In the genomic region with DNA sequence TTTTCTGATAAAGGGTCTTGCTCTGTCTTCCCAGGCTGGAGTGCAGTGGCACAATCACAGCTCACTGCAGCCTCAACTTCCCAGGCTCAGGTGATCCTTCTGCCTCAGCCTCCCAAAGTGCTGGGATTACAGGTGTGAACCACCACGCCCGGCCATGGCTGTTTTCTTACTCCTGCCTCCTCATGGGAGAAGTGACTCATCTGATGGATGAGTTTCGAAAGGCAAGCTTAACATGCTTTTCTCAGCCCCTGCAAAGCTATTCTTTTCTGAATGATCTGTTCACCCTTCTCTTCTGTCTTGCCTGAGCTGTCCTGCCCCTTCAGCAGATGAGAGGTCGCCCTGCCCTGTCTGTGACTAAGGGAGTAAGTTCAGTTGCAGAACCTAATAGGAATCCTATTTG, we compare ENCODE assay signal across 9 cellular contexts. TPM values are rescaled to one million over a fixed set of nuclear protein-coding genes. Genes with fewer than 3 reads are reported as not detected.
A peak's percentile ranks its signal among the peaks of the same experiment; 100 is the strongest.
DNase-seq lines count a peak whose midpoint lies in the region; TF ChIP-seq lines count a peak whose summit lies in the region.
"Had no signal": no experiment of that assay in that cellular context is flagged by ENCODE, and none has a peak within 500 bp of the region (broad histone marks: within the 10 kb centered on the region; RNA-seq: fewer than 3 reads in every experiment).

No MANE protein-coding gene starts in this region.

- in situ Hi-C loops in mammary epithelial cell (cut with MboI; ENCODE audit: low sequenced_read_pairs in 2 of 2), result no loop called here

- H3K27me3 ChIP-seq in mammary epithelial cell (ENCODE audit: insufficient read depth, low read length), result no peaks in the 10 kb centered on the region
- H3K27me3 ChIP-seq in esophagus squamous epithelium, result peaks cover 0 to 63% (median 3%) of the 10 kb centered on the region in 4 donors

- H3K79me2 ChIP-seq in mammary epithelial cell (ENCODE audit: insufficient read depth, low read length), result no peaks in the 10 kb centered on the region

- H3K9me3 ChIP-seq in mammary epithelial cell (replicated peaks; ENCODE audit: insufficient read depth, low read length) (no peaks in the 10 kb centered on the region), esophagus squamous epithelium (no peaks in the 10 kb centered on the region)

- no peak overlapping the region for H3K27ac ChIP-seq in mammary epithelial cell (ENCODE audit: insufficient read depth, low read depth, low read length)
- H3K27ac ChIP-seq in esophagus squamous epithelium, result no peak overlapping the region

- no peaks in the 10 kb centered on the region for H3K9me3 Mint-ChIP-seq in mesothelial cell of epicardium

- H3K27ac Mint-ChIP-seq in mesothelial cell of epicardium, result no peak overlapping the region

- H2AFZ ChIP-seq in mammary epithelial cell (ENCODE audit: low read depth, low read length), result no peak overlapping the region

- no peaks in the 10 kb centered on the region for H4K20me1 ChIP-seq in mammary epithelial cell (ENCODE audit: insufficient read depth, low read length)

- no TSS peak for BruUV-seq in mammary epithelial cell (replicated peaks; lab: Mats Ljungman, UMichigan)

- DNase-seq in COLO668 (lab: John Stamatoyannopoulos, UW; ENCODE audit: unreplicated experiment), result peak; percentile 15
- DNase-seq in LoVo (ENCODE audit: low spot score), result peak; percentile 12
- DNase-seq in mammary epithelial cell, result peak; percentile 88
- no peak for DNase-seq in mesothelial cell of epicardium (ENCODE audit: low spot score in 2 of 2, unreplicated experiment in 2 of 2)
- DNase-seq in activated CD4-positive, CD25-positive, alpha-beta regulatory T cell treated with anti-CD3 and anti-CD28 coated beads, Interleukin-2, amount 50 U/mL, for 72 hours, result no peak
- no peak for DNase-seq in esophagus squamous epithelium (lab: John Stamatoyannopoulos, UW)
- DNase-seq in activated T-cell treated with anti-CD3 and anti-CD28 coated beads, Interleukin-2, amount 50 U/mL, for 1 hour, result no peak
- DNase-seq in activated T-cell treated with anti-CD3 and anti-CD28 coated beads, Interleukin-2, amount 50 U/mL, for 48 hours, result no peak
- DNase-seq: SHP77 treated with DMSO at 0.1 percent for 48 hours had no signal

- no peaks in the 10 kb centered on the region for H3K36me3 Mint-ChIP-seq in mesothelial cell of epicardium

- peak overlapping the region; percentile 56 for H3K4me3 Mint-ChIP-seq in mesothelial cell of epicardium

- H3K36me3 ChIP-seq in mammary epithelial cell (ENCODE audit: insufficient read depth, low read length) (no peaks in the 10 kb centered on the region), esophagus squamous epithelium (no peaks in the 10 kb centered on the region)

- H3K4me3 ChIP-seq in mammary epithelial cell (replicated peaks in 1 of 3; ENCODE audit: insufficient read depth in 1 of 3, low read depth in 2 of 3, low read length in 3 of 3), result no peak overlapping the region
- no peak overlapping the region for H3K4me3 ChIP-seq in esophagus squamous epithelium

- CTCF ChIA-PET in mammary epithelial cell (lab: Charles Lee; ENCODE audit: low non-redundant PET), result interaction anchor here (0.6 to 1.2 kb wide), 2 partner anchors 31 to 46 kb away, joined by 3 to 9 read pairs; no protein-coding TSS in a partner anchor

- peak overlapping the region; percentile 2 for H3K4me2 ChIP-seq in mammary epithelial cell (ENCODE audit: insufficient read depth, low read depth, low read length)

- TF ChIP-seq POLR2A in esophagus squamous epithelium (IDR thresholded peaks at IDR 0.05), result no peak

- TF ChIP-seq CTCF in mammary epithelial cell (conservative IDR thresholded peaks at IDR 0.05 in 1 of 2, IDR thresholded peaks at IDR 0.05 in 1 of 2; ENCODE audit: extremely low read depth in 1 of 2, insufficient read depth in 1 of 2, low read depth in 1 of 2, low read length in 2 of 2), result no peak
- TF ChIP-seq CTCF in mesothelial cell of epicardium (IDR thresholded peaks at IDR 0.05; ENCODE audit: unreplicated experiment), result no peak
- no peak for TF ChIP-seq CTCF in esophagus squamous epithelium (IDR thresholded peaks at IDR 0.05)

- H3K9ac ChIP-seq in mammary epithelial cell (ENCODE audit: insufficient read depth, low read length), result no peak overlapping the region

- intact Hi-C loops in mammary epithelial cell (cut with micrococcal nuclease), result no loop called here
- intact Hi-C loops in esophagus squamous epithelium (cut with DNase I), result no loop called here

- H3K4me1 Mint-ChIP-seq in mesothelial cell of epicardium, result peaks cover 6% of the 10 kb centered on the region

- peaks cover 66% of the 10 kb centered on the region for H3K27me3 Mint-ChIP-seq in mesothelial cell of epicardium (ENCODE audit: low read depth)

- dilution Hi-C loops in mammary epithelial cell (cut with HindIII; ENCODE audit: low sequenced_read_pairs), result no loop called here

- H3K4me1 ChIP-seq in mammary epithelial cell (ENCODE audit: insufficient read depth, low read length) (peaks cover 21% of the 10 kb centered on the region), esophagus squamous epithelium (peaks cover 9 to 31% (median 11%) of the 10 kb centered on the region in 3 donors)

- WGBS in mammary epithelial cell (ENCODE audit: low coverage, missing lambda C conversion rate), result 47% methylated on average over 4 of the region's 4 CpGs
- 14 to 37% methylated on average over 3 to 4 of the region's 4 CpGs for WGBS in esophagus squamous epithelium, 2 donors

RNA-seq across cellular contexts. Expression of gene CREG2, which starts 0.9 kb away (rescaled TPM):
- total RNA-seq in mammary epithelial cell (1 to 10 TPM in 1 of 2 donors, under 1 TPM in 1; under 0.01 to 1.4 TPM), mesothelial cell of epicardium (0.20 to 0.88 TPM (median 0.42 TPM) in 3 replicates), esophagus squamous epithelium (1 to 10 TPM in 2 of 4 donors, under 1 TPM in 2; 0.38 to 2.5 (median 1.3) TPM)
- 3.6 TPM for polyA plus RNA-seq in mammary epithelial cell
- not detected for polyA minus RNA-seq in mammary epithelial cell

Comparison
In these comparisons a context has a peak if more than half of its experiments do, and no peak if none do; other contexts are left out.
1. DNase-seq: peak in COLO668 (single experiment), LoVo (single experiment) and mammary epithelial cell (single experiment); none in mesothelial cell of epicardium (0 of 2), activated CD4-positive, CD25-positive, alpha-beta regulatory T cell treated with anti-CD3 and anti-CD28 coated beads, Interleukin-2, amount 50 U/mL, for 72 hours (single experiment), esophagus squamous epithelium (single experiment), activated T-cell treated with anti-CD3 and anti-CD28 coated beads, Interleukin-2, amount 50 U/mL, for 1 hour (single experiment) and activated T-cell treated with anti-CD3 and anti-CD28 coated beads, Interleukin-2, amount 50 U/mL, for 48 hours (0 of 2).